ENCODE assay signal across 8 cellular contexts in the genomic region with DNA sequence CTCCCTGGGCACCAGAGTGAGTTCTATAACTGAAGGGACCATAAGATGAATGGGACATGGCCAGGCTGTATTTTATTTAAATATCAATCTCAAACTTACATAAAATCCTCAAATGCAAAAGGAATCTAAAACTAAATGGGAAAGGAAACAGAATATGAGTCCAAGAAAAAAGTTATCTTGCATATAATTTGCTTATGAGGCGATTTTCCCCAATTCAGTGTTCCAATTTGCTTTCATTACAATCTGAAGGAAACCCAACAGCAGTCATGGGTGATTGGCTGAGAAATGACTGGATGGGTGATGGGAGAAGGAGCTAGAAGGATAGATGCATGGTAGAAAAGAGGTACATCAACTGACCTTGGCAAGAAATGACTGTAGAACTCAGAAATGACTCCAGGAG.
"Had no signal": no experiment of that assay in that cellular context is flagged by ENCODE, and none has a peak within 500 bp of the region (broad histone marks: within the 10 kb centered on the region; RNA-seq: fewer than 3 reads in every experiment).

No MANE protein-coding gene starts in this region.

- H2AFZ ChIP-seq: GM23338 had no signal

- H3K9ac ChIP-seq: KMS-11 had no signal

- DNase-seq: H7, Karpas-422, KBM-7 had no signal

- FAIRE-seq: HTR-8/SVneo had no signal

- H3K4me2 ChIP-seq: GM23338, KMS-11 had no signal

- H3K4me3 ChIP-seq: GM23338, HAP-1 had no signal

- H3K9me3 Mint-ChIP-seq: GM23338 had no signal

- H3K27ac ChIP-seq: KMS-11 had no signal

- ATAC-seq: GM23338, HCT116 had no signal

- H3K4me3 Mint-ChIP-seq: GM23338 had no signal

- H3K27ac Mint-ChIP-seq: GM23338 had no signal

- H3K36me3 ChIP-seq: HAP-1 had no signal

- H3K4me1 ChIP-seq: HAP-1 had no signal

- H3K9me3 ChIP-seq: HAP-1 had no signal
